Comparison of ENCODE assay signal across 21 cellular contexts in genomic region chr18:21958707-21959457, GRCh38.
"Had no signal": no experiment of that assay in that cellular context is flagged by ENCODE, and none has a peak within 500 bp of the region (broad histone marks: within the 10 kb centered on the region; RNA-seq: fewer than 3 reads in every experiment).

No MANE protein-coding gene starts in this region.

- H3K4me3 ChIP-seq: body of pancreas, lung, skin epidermis, thoracic aorta, upper lobe of right lung had no signal

- H3K27me3 ChIP-seq: body of pancreas, upper lobe of right lung had no signal

- H3K36me3 ChIP-seq: thoracic aorta, upper lobe of right lung had no signal

- DNase-seq: activated B cell treated with CpG ODN at 0.5 μM for 24 hours; activated CD4-positive, alpha-beta memory T cell treated with anti-CD3 and anti-CD28 coated beads, Interleukin-2, amount 10 ng/mL, durations not matched to agents 7 days and 5 days; activated CD4-positive, alpha-beta T cell treated with anti-CD3 and anti-CD28 coated beads for 48 hours; activated CD8-positive, alpha-beta memory T cell treated with anti-CD3 and anti-CD28 coated beads, Interleukin-2, amount 10 ng/mL, durations not matched to agents 7 days and 5 days; activated naive CD4-positive, alpha-beta T cell treated with Interleukin-2 at 50 U/mL for 16 hours; activated naive CD8-positive, alpha-beta T cell treated with anti-CD3 and anti-CD28 coated beads, Interleukin-2, amount 10 ng/mL, durations not matched to agents 7 days and 5 days; body of pancreas; central memory CD4-positive, alpha-beta T cell; cortex of kidney; SK-N-SH; stimulated activated CD4-positive, alpha-beta T cell treated with anti-CD3 and anti-CD28 coated beads, Interleukin-15, amount 100 ng/mL, for 24 hours; stimulated activated CD4-positive, alpha-beta T cell treated with anti-CD3 and anti-CD28 coated beads, Interleukin-2, amount 100 ng/mL, for 48 hours; T-helper 1 cell; T-helper 9 cell; upper lobe of right lung had no signal

- H3K27ac Mint-ChIP-seq: activated B cell treated with CpG ODN at 0.5 μM for 24 hours; activated CD4-positive, alpha-beta memory T cell treated with anti-CD3 and anti-CD28 coated beads, Interleukin-2, amount 10 ng/mL, durations not matched to agents 7 days and 5 days; activated CD8-positive, alpha-beta memory T cell treated with anti-CD3 and anti-CD28 coated beads, Interleukin-2, amount 10 ng/mL, durations not matched to agents 7 days and 5 days; activated naive CD8-positive, alpha-beta T cell treated with anti-CD3 and anti-CD28 coated beads, Interleukin-2, amount 10 ng/mL, durations not matched to agents 7 days and 5 days; activated T-helper 17 cell treated with anti-CD3 and anti-CD28 coated beads, Interleukin-2, amount 50 U/mL, for 72 hours; mesothelial cell of epicardium had no signal

- H3K9me3 ChIP-seq: body of pancreas, SK-N-SH, thoracic aorta, upper lobe of right lung had no signal

- H3K4me1 ChIP-seq: body of pancreas, upper lobe of right lung had no signal

- H3K9ac ChIP-seq: SK-N-SH had no signal

- H3K36me3 Mint-ChIP-seq: activated CD8-positive, alpha-beta memory T cell treated with anti-CD3 and anti-CD28 coated beads, Interleukin-2, amount 10 ng/mL, durations not matched to agents 7 days and 5 days; activated naive CD8-positive, alpha-beta T cell treated with anti-CD3 and anti-CD28 coated beads, Interleukin-2, amount 10 ng/mL, durations not matched to agents 7 days and 5 days; mesothelial cell of epicardium had no signal

- H3K4me1 Mint-ChIP-seq: activated B cell treated with CpG ODN at 0.5 μM for 24 hours; activated CD4-positive, alpha-beta memory T cell treated with anti-CD3 and anti-CD28 coated beads, Interleukin-2, amount 10 ng/mL, durations not matched to agents 7 days and 5 days; activated CD8-positive, alpha-beta memory T cell treated with anti-CD3 and anti-CD28 coated beads, Interleukin-2, amount 10 ng/mL, durations not matched to agents 7 days and 5 days; activated T-helper 17 cell treated with anti-CD3 and anti-CD28 coated beads, Interleukin-2, amount 50 U/mL, for 72 hours had no signal

- H3K27ac ChIP-seq: body of pancreas, skin epidermis, thoracic aorta, upper lobe of right lung had no signal

- ATAC-seq: activated CD8-positive, alpha-beta memory T cell treated with anti-CD3 and anti-CD28 coated beads, Interleukin-2, amount 10 ng/mL, durations not matched to agents 7 days and 5 days; activated T-helper 17 cell treated with anti-CD3 and anti-CD28 coated beads, Interleukin-2, amount 50 U/mL, for 72 hours; body of pancreas; upper lobe of right lung had no signal

- H3K27me3 Mint-ChIP-seq: progenitor cell of endocrine pancreas had no signal

- H3K9me3 Mint-ChIP-seq: activated B cell treated with CpG ODN at 0.5 μM for 24 hours; activated CD4-positive, alpha-beta memory T cell treated with anti-CD3 and anti-CD28 coated beads, Interleukin-2, amount 10 ng/mL, durations not matched to agents 7 days and 5 days; activated naive CD8-positive, alpha-beta T cell treated with anti-CD3 and anti-CD28 coated beads, Interleukin-2, amount 10 ng/mL, durations not matched to agents 7 days and 5 days; activated T-helper 17 cell treated with anti-CD3 and anti-CD28 coated beads, Interleukin-2, amount 50 U/mL, for 72 hours had no signal

- H3K4me3 Mint-ChIP-seq: activated B cell treated with CpG ODN at 0.5 μM for 24 hours; activated CD4-positive, alpha-beta memory T cell treated with anti-CD3 and anti-CD28 coated beads, Interleukin-2, amount 10 ng/mL, durations not matched to agents 7 days and 5 days; activated CD8-positive, alpha-beta memory T cell treated with anti-CD3 and anti-CD28 coated beads, Interleukin-2, amount 10 ng/mL, durations not matched to agents 7 days and 5 days; activated naive CD8-positive, alpha-beta T cell treated with anti-CD3 and anti-CD28 coated beads, Interleukin-2, amount 10 ng/mL, durations not matched to agents 7 days and 5 days; activated T-helper 17 cell treated with anti-CD3 and anti-CD28 coated beads, Interleukin-2, amount 50 U/mL, for 72 hours; mesothelial cell of epicardium had no signal
